1 cellular context compared by ENCODE assay signal in the genomic region with DNA sequence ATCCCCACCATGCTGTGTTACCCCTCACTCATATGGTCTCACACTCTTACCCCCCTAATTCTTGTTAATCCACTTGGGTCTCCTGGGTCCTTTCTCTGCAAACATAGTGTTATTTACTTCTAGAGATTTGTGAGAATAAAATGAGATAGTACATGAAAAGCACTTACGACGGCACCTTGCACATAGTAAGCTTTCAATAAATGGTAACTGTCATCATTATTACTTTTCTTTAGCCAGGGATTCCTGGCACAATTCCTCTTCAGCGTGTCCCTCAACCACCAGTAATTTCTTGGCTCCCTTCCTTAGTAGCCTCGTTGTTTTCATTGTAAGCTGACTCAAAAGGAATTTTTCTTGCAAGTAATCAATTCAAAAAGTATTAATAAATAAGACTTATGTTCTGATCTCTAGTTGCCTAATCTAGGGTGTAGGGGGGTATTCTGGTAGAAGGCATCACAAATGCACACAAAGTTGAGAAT.
TF ChIP-seq lines count a peak whose summit lies in the region.

No MANE protein-coding gene starts in this region.

TF ChIP-seq in WTC11, 78 proteins besides CTCF, POLR2A, EP300 and RAD21 (continued from another document):
- TF ChIP-seq ATF2 (CRISPR knock-in tag; IDR thresholded peaks at IDR 0.05; ENCODE audit: borderline replicate concordance, low read depth) (no peak), ZNF671 (CRISPR knock-in tag; IDR thresholded peaks at IDR 0.05) (no peak), ZNF425 (CRISPR knock-in tag; conservative IDR thresholded peaks at IDR 0.05) (no peak), ZNF263 (CRISPR knock-in tag; IDR thresholded peaks at IDR 0.05; ENCODE audit: low read depth) (no peak), IRF1 (CRISPR knock-in tag; IDR thresholded peaks at IDR 0.05) (no peak), TCF7 (CRISPR knock-in tag; IDR thresholded peaks at IDR 0.05; ENCODE audit: low read depth) (no peak), NFATC4 (CRISPR knock-in tag; IDR thresholded peaks at IDR 0.05) (no peak), AFF4 (CRISPR knock-in tag; IDR thresholded peaks at IDR 0.05; ENCODE audit: borderline replicate concordance) (no peak), GRHL2 (CRISPR knock-in tag; IDR thresholded peaks at IDR 0.05; ENCODE audit: insufficient replicate concordance, severe bottlenecking) (no peak), KAT7 (CRISPR knock-in tag; IDR thresholded peaks at IDR 0.05; ENCODE audit: borderline replicate concordance) (no peak), E2F4 (CRISPR knock-in tag; IDR thresholded peaks at IDR 0.05; ENCODE audit: borderline replicate concordance, low read depth) (no peak), AR (CRISPR knock-in tag; IDR thresholded peaks at IDR 0.05) (no peak), SMAD4 (CRISPR knock-in tag; IDR thresholded peaks at IDR 0.05) (no peak)
- TF ChIP-seq, protein P1, sequence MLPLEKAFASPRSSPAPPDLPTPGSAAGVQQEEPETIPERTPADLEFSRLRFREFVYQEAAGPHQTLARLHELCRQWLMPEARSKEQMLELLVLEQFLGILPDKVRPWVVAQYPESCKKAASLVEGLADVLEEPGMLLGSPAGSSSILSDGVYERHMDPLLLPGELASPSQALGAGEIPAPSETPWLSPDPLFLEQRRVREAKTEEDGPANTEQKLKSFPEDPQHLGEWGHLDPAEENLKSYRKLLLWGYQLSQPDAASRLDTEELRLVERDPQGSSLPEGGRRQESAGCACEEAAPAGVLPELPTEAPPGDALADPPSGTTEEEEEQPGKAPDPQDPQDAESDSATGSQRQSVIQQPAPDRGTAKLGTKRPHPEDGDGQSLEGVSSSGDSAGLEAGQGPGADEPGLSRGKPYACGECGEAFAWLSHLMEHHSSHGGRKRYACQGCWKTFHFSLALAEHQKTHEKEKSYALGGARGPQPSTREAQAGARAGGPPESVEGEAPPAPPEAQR (CRISPR knock-in tag; IDR thresholded peaks at IDR 0.05), result no peak
